In the genomic region with DNA sequence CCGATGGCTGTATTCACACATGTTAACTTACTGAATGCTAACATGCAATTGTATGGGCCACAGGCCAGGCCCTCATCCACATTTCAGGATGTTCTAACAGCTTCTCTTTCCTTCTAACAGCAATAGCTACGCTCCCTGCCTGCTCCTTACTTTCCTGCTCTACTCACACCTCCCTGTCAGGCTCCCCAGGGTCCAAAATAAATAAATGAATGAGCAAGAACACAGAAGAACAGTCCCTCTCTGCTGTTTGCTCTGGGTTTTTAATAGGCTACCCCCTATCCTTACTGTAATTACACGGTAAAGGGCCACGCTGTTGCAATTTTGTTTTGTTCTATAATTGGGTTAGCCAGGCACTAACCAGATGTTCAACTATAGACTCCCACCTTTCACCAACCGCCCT, we compare ENCODE assay signal across 18 cellular contexts.
DNase-seq lines count a peak whose midpoint lies in the region; ATAC-seq and TF ChIP-seq lines count a peak whose summit lies in the region.
"Had no signal": no experiment of that assay in that cellular context is flagged by ENCODE, and none has a peak within 500 bp of the region (broad histone marks: within the 10 kb centered on the region; RNA-seq: fewer than 3 reads in every experiment).

No MANE protein-coding gene starts in this region.

- H3K27me3 ChIP-seq in brain microvascular endothelial cell (replicated peaks) = no peaks in the 10 kb centered on the region
- H3K27me3 ChIP-seq: MG63, ovary, suprapubic skin had no signal

- in situ Hi-C loops in brain microvascular endothelial cell (cut with HindIII; ENCODE audit: low pct_ligation_motif_present, low sequenced_read_pairs) = loop anchor here (25.0 kb wide), 1 partner anchor 497 kb away; a partner anchor contains a TSS

- no peaks in the 10 kb centered on the region for H3K36me3 Mint-ChIP-seq in progenitor cell of endocrine pancreas (ENCODE audit: insufficient read depth)

- peaks cover 7% of the 10 kb centered on the region for H3K4me1 Mint-ChIP-seq in progenitor cell of endocrine pancreas (ENCODE audit: low read depth)

- no peaks in the 10 kb centered on the region for H3K36me3 ChIP-seq in brain microvascular endothelial cell (replicated peaks)
- H3K36me3 ChIP-seq: MG63, ovary, suprapubic skin had no signal

- no peaks in the 10 kb centered on the region for H3K27me3 Mint-ChIP-seq in progenitor cell of endocrine pancreas
- H3K27me3 Mint-ChIP-seq: CD4-positive, alpha-beta T cell; naive thymus-derived CD4-positive, alpha-beta T cell had no signal

- no peak overlapping the region for H3K4me3 Mint-ChIP-seq in progenitor cell of endocrine pancreas (ENCODE audit: low read depth)
- H3K4me3 Mint-ChIP-seq: CD4-positive, alpha-beta T cell had no signal

- H3K4me3 ChIP-seq in coronary artery = no peak overlapping the region
- no peak overlapping the region for H3K4me3 ChIP-seq in brain microvascular endothelial cell (ENCODE audit: low read depth, low read length)
- H3K4me3 ChIP-seq: MG63, ovary, suprapubic skin had no signal

- H3K27ac Mint-ChIP-seq in progenitor cell of endocrine pancreas = no peak overlapping the region
- H3K27ac Mint-ChIP-seq: CD4-positive, alpha-beta T cell had no signal

- no peaks in the 10 kb centered on the region for H3K9me3 Mint-ChIP-seq in progenitor cell of endocrine pancreas (ENCODE audit: low read depth)
- H3K9me3 Mint-ChIP-seq: CD4-positive, alpha-beta T cell; naive thymus-derived CD4-positive, alpha-beta T cell had no signal

- ATAC-seq in GM18858 (IDR thresholded peaks at IDR 0.05; ENCODE audit: unreplicated experiment) = no peak
- ATAC-seq: naive thymus-derived CD4-positive, alpha-beta T cell had no signal

- H3K27ac ChIP-seq in coronary artery (peak overlapping the region; percentile 73 to 76), brain microvascular endothelial cell (no peak overlapping the region)
- H3K27ac ChIP-seq: ovary, suprapubic skin had no signal

- peak; percentile 43 for DNase-seq in DMS 273 treated with DMSO at 0.1 percent for 48 hours (lab: John Stamatoyannopoulos, UW)
- DNase-seq in NCI-H146 (lab: John Stamatoyannopoulos, UW) = peak; percentile 93
- peak; percentile 98 for DNase-seq in NCI-H748 (lab: John Stamatoyannopoulos, UW; ENCODE audit: unreplicated experiment)
- no peak for DNase-seq in coronary artery (ENCODE audit: low spot score)
- DNase-seq in activated CD4-positive, alpha-beta T cell treated with anti-CD3 and anti-CD28 coated beads for 48 hours = no peak
- DNase-seq in brain microvascular endothelial cell = no peak
- no peak for DNase-seq in progenitor cell of endocrine pancreas (ENCODE audit: low spot score, unreplicated experiment)
- DNase-seq: activated CD4-positive, alpha-beta T cell treated with anti-CD3 and anti-CD28 coated beads for 1 hour; CD4-positive, alpha-beta T cell; glutamatergic neuron; mesendoderm; naive thymus-derived CD4-positive, alpha-beta T cell; ovary; right cardiac atrium; SW 1271 had no signal

- no peak for TF ChIP-seq CTCF in coronary artery (IDR thresholded peaks at IDR 0.05)
- no peak for TF ChIP-seq CTCF in brain microvascular endothelial cell (IDR thresholded peaks at IDR 0.05; ENCODE audit: low read depth, low read length, missing control alignments)
- no peak for TF ChIP-seq CTCF in progenitor cell of endocrine pancreas (IDR thresholded peaks at IDR 0.05; ENCODE audit: unreplicated experiment)

Comparison
In these comparisons a context has a peak if more than half of its experiments do, and no peak if none do; other contexts are left out.
1. DNase-seq: peak in DMS 273 treated with DMSO at 0.1 percent for 48 hours (single experiment), NCI-H146 (single experiment) and NCI-H748 (single experiment); none in coronary artery (single experiment), activated CD4-positive, alpha-beta T cell treated with anti-CD3 and anti-CD28 coated beads for 48 hours (single experiment), brain microvascular endothelial cell (single experiment) and progenitor cell of endocrine pancreas (single experiment).